Comparison of ENCODE assay signal across 8 cellular contexts in the genomic region with DNA sequence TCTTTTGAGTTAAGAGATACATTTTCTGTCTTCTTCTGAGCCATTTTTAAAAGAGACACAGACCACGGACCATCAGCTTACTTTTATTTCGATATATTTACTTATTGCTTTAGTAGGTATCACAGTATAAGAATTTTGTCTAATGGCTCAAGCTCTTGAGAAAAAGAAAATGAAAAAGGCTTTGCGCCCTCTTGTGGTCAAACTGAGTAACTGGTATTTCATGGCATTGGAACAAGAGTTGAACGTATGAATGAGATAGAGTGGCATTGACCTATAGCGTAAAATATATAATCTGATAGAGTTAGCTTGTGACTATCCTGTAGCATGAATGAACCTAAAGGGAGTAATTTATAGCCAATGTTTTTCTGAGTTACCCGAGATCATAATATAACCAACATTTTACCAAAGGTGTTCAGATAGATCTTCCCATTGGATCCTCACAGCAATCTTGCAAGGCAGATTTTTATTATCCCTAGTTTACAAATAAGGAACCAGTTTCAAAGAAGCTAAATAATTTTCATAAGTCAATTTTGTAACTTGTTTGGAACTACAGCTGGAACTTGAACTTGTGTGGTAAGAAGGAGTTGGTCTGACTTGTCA.
A peak's percentile ranks its signal among the peaks of the same experiment; 100 is the strongest.
DNase-seq lines count a peak whose midpoint lies in the region; ATAC-seq and TF ChIP-seq lines count a peak whose summit lies in the region.

No MANE protein-coding gene starts in this region.

- POLR2A ChIA-PET in RWPE1 (lab: Yijun Ruan, JAX; ENCODE audit: low non-redundant PET), result no interaction called here

- DNase-seq in NOMO-1 (lab: John Stamatoyannopoulos, UW; ENCODE audit: unreplicated experiment in 2 of 2), result peak; percentile 8 to 36
- no peak for DNase-seq in NOMO-1 treated with dmso at 0.1 percent for 144 hours (lab: John Stamatoyannopoulos, UW; ENCODE audit: unreplicated experiment)
- DNase-seq in KG1 (lab: John Stamatoyannopoulos, UW), result peak; percentile 25
- DNase-seq in RWPE1 (ENCODE audit: low spot score), result peak; percentile 38
- DNase-seq in dermis blood vessel endothelial cell, result peak; percentile 89
- peak; percentile 88 for DNase-seq in medulla oblongata (ENCODE audit: extremely low spot score)

- TF ChIP-seq CTCF in RWPE1 (conservative IDR thresholded peaks at IDR 0.05; ENCODE audit: low read depth), result peak; percentile 88

- no peak overlapping the region for H3K27ac ChIP-seq in RWPE1

- ATAC-seq in activated CD4-positive, CD25-positive, alpha-beta regulatory T cell treated with anti-CD3 and anti-CD28 coated beads, Interleukin-2, amount 50 U/mL, for 24 hours, result no peak
- ATAC-seq in HG03108 (IDR thresholded peaks at IDR 0.05; ENCODE audit: unreplicated experiment), result no peak

- CTCF ChIA-PET in RWPE1 (lab: Yijun Ruan, JAX), result interaction anchor here (0.6 to 4.2 kb wide), 31 partner anchors 8 to 1430 kb away, joined by 3 to 27 read pairs (median 4); a partner anchor contains a TSS
